ENCODE assay signal across 7 cellular contexts in genomic region chr22:49762571-49762970, GRCh38.
DNase-seq lines count a peak whose midpoint lies in the region; FAIRE-seq and TF ChIP-seq lines count a peak whose summit lies in the region.
"Not testable (repeated sequence)": the region's sequence is repeated elsewhere in the genome, so short reads cannot be mapped to it uniquely, and the experiment has no call there.

No MANE protein-coding gene starts in this region.

- H3K4me3 ChIP-seq in BLaER1; SU-DHL-6 (ENCODE audit: insufficient read depth, low read length, poor library complexity, severe bottlenecking); colonic mucosa; kidney (ENCODE audit: low read length in 2 of 2); testis: not testable (repeated sequence)

- peaks cover 76% of the 10 kb centered on the region for H3K4me1 ChIP-seq in BLaER1
- not testable (repeated sequence) for H3K4me1 ChIP-seq in colonic mucosa; kidney (ENCODE audit: control insufficient read depth in 1 of 2, insufficient read depth in 1 of 2, low read depth in 1 of 2, low read length in 2 of 2); testis

- H3K27ac ChIP-seq in BLaER1 (peak overlapping the region; percentile 85), SU-DHL-6 (ENCODE audit: low read depth, low read length) (peak overlapping the region; percentile 83; the same call in 1 of the 2 replicates)
- not testable (repeated sequence) for H3K27ac ChIP-seq in colonic mucosa; kidney (ENCODE audit: low read depth in 2 of 2, low read length in 2 of 2); testis

- not testable (repeated sequence) for H4K20me1 ChIP-seq in BLaER1; SU-DHL-6 (ENCODE audit: low read depth, low read length)

- not testable (repeated sequence) for DNase-seq in GM18507 (ENCODE audit: extremely low spot score, insufficient read length, low read depth)
- peak; percentile 19 for DNase-seq in activated CD8-positive, alpha-beta memory T cell treated with anti-CD3 and anti-CD28 coated beads for 24 hours
- DNase-seq in colonic mucosa, result peak; percentile 11
- DNase-seq in kidney, result peak; percentile 6
- peak; percentile 10 for DNase-seq in testis

- H3K9ac ChIP-seq in BLaER1; SU-DHL-6 (ENCODE audit: low read length); colonic mucosa (ENCODE audit: low read depth in 2 of 2, low read length in 2 of 2); kidney (ENCODE audit: low read length in 2 of 2): not testable (repeated sequence)

- peak overlapping the region; percentile 89 for H3K4me2 ChIP-seq in BLaER1
- not testable (repeated sequence) for H3K4me2 ChIP-seq in SU-DHL-6 (ENCODE audit: low read depth, low read length, poor library complexity, severe bottlenecking)

- H3K36me3 ChIP-seq in BLaER1; SU-DHL-6 (ENCODE audit: low read length); colonic mucosa; kidney (ENCODE audit: control insufficient read depth in 1 of 2, insufficient read depth in 2 of 2, low read length in 2 of 2); testis (ENCODE audit: low read depth, missing control alignments): not testable (repeated sequence)

- FAIRE-seq in GM18507 (lab: Jason Lieb, UNC), result peak; percentile 70
- FAIRE-seq in kidney (lab: Jason Lieb, UNC), result not testable (repeated sequence)

- TF ChIP-seq POLR2A in testis (IDR thresholded peaks at IDR 0.05), result not testable (repeated sequence)

- peaks cover 15% of the 10 kb centered on the region for H3K9me3 ChIP-seq in BLaER1
- not testable (repeated sequence) for H3K9me3 ChIP-seq in SU-DHL-6 (ENCODE audit: insufficient read depth, low read length); colonic mucosa; kidney (ENCODE audit: control insufficient read depth in 1 of 2, low read length in 2 of 2); testis

- H3K79me2 ChIP-seq in SU-DHL-6 (ENCODE audit: insufficient read depth, low read length), result not testable (repeated sequence)

- WGBS in testis, 2 donors, result 90 to 95% methylated on average over 7 of the region's 7 CpGs

- not testable (repeated sequence) for TF ChIP-seq CTCF in SU-DHL-6 (IDR thresholded peaks at IDR 0.05; ENCODE audit: insufficient read depth, low read length, poor library complexity, severe bottlenecking); colonic mucosa (IDR thresholded peaks at IDR 0.05); kidney (IDR thresholded peaks at IDR 0.05; ENCODE audit: borderline replicate concordance, extremely low read depth, insufficient read depth); testis (IDR thresholded peaks at IDR 0.05)

- intact Hi-C loops in colonic mucosa (cut with DNase I), result loop anchor here (10.0 kb wide), 1 partner anchor 272 kb away; no protein-coding TSS in a partner anchor
- intact Hi-C loops in kidney (cut with DNase I); testis (cut with DNase I; ENCODE audit: low total_unique reads): not testable (repeated sequence)

- not testable (repeated sequence) for H3K9me2 ChIP-seq in SU-DHL-6 (replicated peaks; ENCODE audit: insufficient read depth, low read length)

- H3K27me3 ChIP-seq in BLaER1; SU-DHL-6 (ENCODE audit: low read length); colonic mucosa; testis: not testable (repeated sequence)

- H3F3A ChIP-seq in SU-DHL-6 (ENCODE audit: insufficient read depth), result peaks cover 16% of the 10 kb centered on the region

- not testable (repeated sequence) for H2AFZ ChIP-seq in SU-DHL-6 (ENCODE audit: low read depth, low read length, severe bottlenecking)
